In the genomic region with DNA sequence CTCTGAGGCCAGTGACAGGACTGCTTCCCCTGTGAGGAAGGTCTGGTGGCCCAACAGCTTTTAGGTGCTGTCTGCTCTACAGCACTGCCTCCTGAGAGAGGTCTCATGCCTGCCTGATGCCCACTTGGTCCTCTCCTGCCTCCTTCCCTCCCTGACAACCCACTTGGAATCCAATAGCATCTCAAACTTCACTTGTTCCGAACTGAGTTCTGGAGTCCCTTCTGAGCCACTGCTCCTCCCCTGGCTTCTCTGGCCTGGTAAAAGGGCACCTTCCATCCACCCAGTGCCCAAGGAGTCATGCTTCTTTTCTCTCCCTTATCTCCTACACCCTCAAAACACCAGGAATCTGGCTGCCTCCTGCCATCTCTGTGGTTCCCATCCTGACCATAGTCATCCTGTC, we compare ENCODE assay signal across 1 cellular context.
TF ChIP-seq lines count a peak whose summit lies in the region.

No MANE protein-coding gene starts in this region.

TF ChIP-seq in H1, 55 proteins besides CTCF, POLR2A, EP300 and RAD21:
- no peak for TF ChIP-seq CREB1 (IDR thresholded peaks at IDR 0.05)
- TF ChIP-seq RXRA (IDR thresholded peaks at IDR 0.05; ENCODE audit: insufficient read depth, low read depth, low read length) = no peak
- no peak for TF ChIP-seq SIX5 (IDR thresholded peaks at IDR 0.05; ENCODE audit: low read depth, low read length)
- TF ChIP-seq RNF2 (IDR thresholded peaks at IDR 0.05; ENCODE audit: borderline replicate concordance, low read depth, low read length, missing control alignments, poor library complexity, severe bottlenecking) = no peak
- no peak for TF ChIP-seq MAFK (IDR thresholded peaks at IDR 0.05; ENCODE audit: low read depth, low read length)
- no peak for TF ChIP-seq POU5F1 (IDR thresholded peaks at IDR 0.05; ENCODE audit: low read depth, low read length)
- no peak for TF ChIP-seq CEBPB (IDR thresholded peaks at IDR 0.05; ENCODE audit: low read depth, low read length)
- TF ChIP-seq HDAC6 (IDR thresholded peaks at IDR 0.05; ENCODE audit: low read depth, low read length) = no peak
- TF ChIP-seq NRF1 (IDR thresholded peaks at IDR 0.05; ENCODE audit: low read depth, low read length) = no peak
- no peak for TF ChIP-seq CBX8 (IDR thresholded peaks at IDR 0.05; ENCODE audit: borderline replicate concordance, low read depth, low read length)
- TF ChIP-seq BCL11A (IDR thresholded peaks at IDR 0.05; ENCODE audit: low read depth in 2 of 2, low read length in 2 of 2) = no peak
- TF ChIP-seq FOSL1 (IDR thresholded peaks at IDR 0.05; ENCODE audit: insufficient read depth, low read depth, low read length) = no peak
- TF ChIP-seq JUND (IDR thresholded peaks at IDR 0.05; ENCODE audit: low read length) = no peak
- no peak for TF ChIP-seq PHF8 (conservative IDR thresholded peaks at IDR 0.05; ENCODE audit: low read depth, low read length)
- TF ChIP-seq POLR2AphosphoS5 (IDR thresholded peaks at IDR 0.05; ENCODE audit: low read depth, low read length) = no peak
- no peak for TF ChIP-seq GTF2F1 (IDR thresholded peaks at IDR 0.05; ENCODE audit: borderline replicate concordance, low read depth, low read length)
- no peak for TF ChIP-seq CHD2 (IDR thresholded peaks at IDR 0.05; ENCODE audit: low read length)
- no peak for TF ChIP-seq BACH1 (IDR thresholded peaks at IDR 0.05; ENCODE audit: low read length)
